8 cellular contexts compared by ENCODE assay signal in genomic region chr9:33375238-33375840, GRCh38. TPM values are rescaled to one million over a fixed set of nuclear protein-coding genes. Genes with fewer than 3 reads are reported as not detected.
DNase-seq lines count a peak whose midpoint lies in the region; ATAC-seq and TF ChIP-seq lines count a peak whose summit lies in the region.

No MANE protein-coding gene starts in this region.

- H3K4me3 Mint-ChIP-seq in naive thymus-derived CD4-positive, alpha-beta T cell = peak overlapping the region in 9 of 10 donors; percentile 19 to 81 (median 75)

- ATAC-seq in naive thymus-derived CD4-positive, alpha-beta T cell = peak; percentile 52

- no peaks in the 10 kb centered on the region for H3K36me3 ChIP-seq in KMS-11 (ENCODE audit: insufficient read depth)
- no peaks in the 10 kb centered on the region for H3K36me3 ChIP-seq in endocrine pancreas (ENCODE audit: control insufficient read depth, insufficient read depth, low read length)
- H3K36me3 ChIP-seq in naive thymus-derived CD4-positive, alpha-beta T cell (ENCODE audit: control insufficient read depth in 2 of 3, insufficient read depth in 3 of 3, low read length in 3 of 3) = peaks cover 0 to 31% (median 4%) of the 10 kb centered on the region in 3 experiments
- peaks cover 2% of the 10 kb centered on the region; the same call in 1 of the 2 replicates for H3K36me3 ChIP-seq in MG63

- CTCF ChIA-PET in naive thymus-derived CD4-positive, alpha-beta T cell (lab: Charles Lee) = interaction anchor here (0.6 to 6.4 kb wide), 18 partner anchors 15 to 347 kb away, joined by 3 to 51 read pairs (median 5); partner anchors contain the start of gene NOL6

- no peak overlapping the region for H3K4me2 ChIP-seq in KMS-11

- peaks cover 0 to 2% (median 0%) of the 10 kb centered on the region in 11 donors for H3K9me3 Mint-ChIP-seq in naive thymus-derived CD4-positive, alpha-beta T cell

- peaks cover 10 to 17% (median 13%) of the 10 kb centered on the region in 7 donors for H3K4me1 Mint-ChIP-seq in naive thymus-derived CD4-positive, alpha-beta T cell

- POLR2A ChIA-PET in naive thymus-derived CD4-positive, alpha-beta T cell (lab: Charles Lee) = interaction anchor here (0.6 to 1.7 kb wide), 6 partner anchors 23 to 787 kb away, joined by 3 to 12 read pairs (median 4); partner anchors contain the start of gene AQP3

- intact Hi-C loops in naive thymus-derived CD4-positive, alpha-beta T cell (cut with micrococcal nuclease) = loop anchor here (1.0 to 2.0 kb wide), 12 partner anchors 20 to 347 kb away; no protein-coding TSS in a partner anchor

- no peak overlapping the region for H2AFZ ChIP-seq in KMS-11 (ENCODE audit: low read depth)

- peak overlapping the region in 8 of 9 donors; percentile 49 to 87 (median 78) for H3K27ac Mint-ChIP-seq in naive thymus-derived CD4-positive, alpha-beta T cell

- H3K9me3 ChIP-seq in endocrine pancreas (ENCODE audit: control insufficient read depth, low read length) (no peaks in the 10 kb centered on the region), MG63 (no peaks in the 10 kb centered on the region)
- H3K9me3 ChIP-seq in naive thymus-derived CD4-positive, alpha-beta T cell (ENCODE audit: control insufficient read depth in 2 of 3, low read length in 3 of 3) = no peaks in the 10 kb centered on the region

- DNase-seq in AG08395 (ENCODE audit: low spot score) (peak; percentile 8), MG63 (no peak), midbrain (lab: John Stamatoyannopoulos, UW) (no peak), NCI-H345 treated with DMSO at 0.1 percent for 48 hours (lab: John Stamatoyannopoulos, UW; ENCODE audit: unreplicated experiment) (no peak)
- no peak for DNase-seq in naive thymus-derived CD4-positive, alpha-beta T cell
- DNase-seq in stimulated activated CD4-positive, alpha-beta T cell treated with anti-CD3 and anti-CD28 coated beads, Interleukin-15, amount 100 ng/mL, for 24 hours = no peak

- no peaks in the 10 kb centered on the region for H3K27me3 Mint-ChIP-seq in naive thymus-derived CD4-positive, alpha-beta T cell

- H3K9ac ChIP-seq in KMS-11 (no peak overlapping the region), endocrine pancreas (ENCODE audit: control insufficient read depth, insufficient read depth, low read length) (peak overlapping the region; percentile 26)

- H3K36me3 Mint-ChIP-seq in naive thymus-derived CD4-positive, alpha-beta T cell = peaks cover 0 to 5% (median 0%) of the 10 kb centered on the region in 5 donors

- peak; percentile 51; the same call in 1 of the 2 replicates for TF ChIP-seq CTCF in KMS-11 (conservative IDR thresholded peaks at IDR 0.05; ENCODE audit: low read depth, low read length)

- H3K4me1 ChIP-seq in KMS-11 (ENCODE audit: low read depth, poor library complexity, severe bottlenecking) = no peaks in the 10 kb centered on the region
- H3K4me1 ChIP-seq in endocrine pancreas (ENCODE audit: control insufficient read depth, insufficient read depth, low read length) = no peaks in the 10 kb centered on the region
- peaks cover 0 to 5% of the 10 kb centered on the region in 2 donors for H3K4me1 ChIP-seq in naive thymus-derived CD4-positive, alpha-beta T cell (ENCODE audit: control insufficient read depth in 2 of 2, insufficient read depth in 2 of 2, low read length in 2 of 2)

- H3K27me3 ChIP-seq in KMS-11 (ENCODE audit: insufficient read depth, low read depth) = no peaks in the 10 kb centered on the region
- no peaks in the 10 kb centered on the region for H3K27me3 ChIP-seq in endocrine pancreas (ENCODE audit: control insufficient read depth, insufficient read depth, low read length)
- no peaks in the 10 kb centered on the region for H3K27me3 ChIP-seq in naive thymus-derived CD4-positive, alpha-beta T cell (ENCODE audit: control insufficient read depth in 2 of 2, insufficient read depth in 2 of 2, low read length in 2 of 2)
- H3K27me3 ChIP-seq in MG63 = no peaks in the 10 kb centered on the region

- no peak overlapping the region for H3K4me3 ChIP-seq in KMS-11 (IDR thresholded peaks at IDR 0.05; ENCODE audit: insufficient read depth, low read depth, low read length)
- H3K4me3 ChIP-seq in endocrine pancreas (ENCODE audit: control insufficient read depth, insufficient read depth, low read length) = no peak overlapping the region
- H3K4me3 ChIP-seq in naive thymus-derived CD4-positive, alpha-beta T cell (ENCODE audit: low read length) = no peak overlapping the region
- H3K4me3 ChIP-seq in MG63 = no peak overlapping the region

- no peak overlapping the region for H3K27ac ChIP-seq in KMS-11
- peak overlapping the region; percentile 0 for H3K27ac ChIP-seq in naive thymus-derived CD4-positive, alpha-beta T cell (ENCODE audit: low read depth, low read length)

- H3K79me2 ChIP-seq in KMS-11 (ENCODE audit: insufficient read depth, low read depth) = no peaks in the 10 kb centered on the region

- H4K20me1 ChIP-seq in KMS-11 (ENCODE audit: insufficient read depth) = no peaks in the 10 kb centered on the region

RNA-seq across cellular contexts. Expression of gene AQP7, which starts 27.0 kb away (rescaled TPM):
- total RNA-seq in naive thymus-derived CD4-positive, alpha-beta T cell = 1 to 10 TPM in 3 of 5 experiments, under 1 TPM in 2; 0.32 to 1.9 (median 1.1) TPM
- polyA plus RNA-seq in naive thymus-derived CD4-positive, alpha-beta T cell = under 1 TPM in 1 of 2 donors, not detected in 1; 0.53 TPM
- total RNA-seq in MG63 (2014; rRNA removed; shearing (Covaris generic); ENCODE audit: low replicate concordance) = not detected in 2 replicates
